In the genomic region with DNA sequence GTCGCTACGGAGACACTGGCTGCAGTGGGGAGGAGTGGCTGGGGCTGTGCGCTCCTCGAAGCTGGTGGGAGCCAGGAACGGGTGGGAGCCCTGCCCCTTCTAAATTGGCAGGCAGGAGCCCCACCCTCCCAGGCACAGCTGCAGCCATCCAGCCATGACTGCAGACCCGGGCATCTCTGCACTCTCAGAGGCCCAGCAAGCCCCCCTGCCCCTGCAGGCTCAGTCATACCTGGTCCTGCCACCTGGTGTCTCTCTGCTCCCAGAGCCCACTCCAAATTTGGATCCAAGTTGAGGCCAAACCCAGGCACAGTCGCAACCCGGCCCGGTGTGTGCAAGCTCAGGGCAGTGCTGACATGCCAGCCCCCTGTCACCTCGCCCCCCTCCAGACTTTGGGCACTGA, we compare ENCODE assay signal across 1 cellular context. TPM values are rescaled to one million over a fixed set of nuclear protein-coding genes. Genes with fewer than 3 reads are reported as not detected.
"Had no signal": no experiment of that assay in that cellular context is flagged by ENCODE, and none has a peak within 500 bp of the region (broad histone marks: within the 10 kb centered on the region; RNA-seq: fewer than 3 reads in every experiment).

No MANE protein-coding gene starts in this region.

RNA-seq across cellular contexts. Expression of a gene that starts 13.7 kb away (rescaled TPM):
- total RNA-seq: MCF 10A had no signal
